ENCODE assay signal across 21 cellular contexts in genomic region chr5:137932800-137933199, GRCh38. TPM values are rescaled to one million over a fixed set of nuclear protein-coding genes. Genes with fewer than 3 reads are reported as not detected.
"Had no signal": no experiment of that assay in that cellular context is flagged by ENCODE, and none has a peak within 500 bp of the region (broad histone marks: within the 10 kb centered on the region; RNA-seq: fewer than 3 reads in every experiment).

No MANE protein-coding gene starts in this region.

- H3K9me3 Mint-ChIP-seq: activated CD4-positive, alpha-beta T cell treated with anti-CD3 and anti-CD28 coated beads, Interleukin-2, amount 10 ng/mL, durations not matched to agents 7 days and 5 days; activated T-cell treated with anti-CD3 and anti-CD28 coated beads, Interleukin-2, amount 50 U/mL, for 72 hours; naive thymus-derived CD8-positive, alpha-beta T cell; stimulated activated memory B cell treated with anti-CD40 and anti-IgM and Interleukin-4, amounts not matched to agents 10 μg/mL and 1 μg/mL and 100 μg/mL, for 72 hours; T-helper 1 cell treated with Interleukin-12 subunit alpha and Interleukin-12 subunit beta and Interleukin-4 antibody, amounts not matched to agents 30 μg/mL and 1 μg/mL, for 36 hours had no signal

- DNase-seq: activated CD4-positive, alpha-beta T cell treated with anti-CD3 and anti-CD28 coated beads, Interleukin-2, amount 10 ng/mL, durations not matched to agents 7 days and 5 days; activated CD8-positive, alpha-beta memory T cell treated with anti-CD3 and anti-CD28 coated beads, Interleukin-2, amount 50 U/mL, for 4 hours; activated effector memory CD4-positive, alpha-beta T cell treated with anti-CD3 and anti-CD28 coated beads, Interleukin-2, amount 50 U/mL, for 16 hours; activated naive CD4-positive, alpha-beta T cell treated with anti-CD3 and anti-CD28 coated beads, Interleukin-2, amount 50 U/mL, for 16 hours; activated T-cell treated with anti-CD3 and anti-CD28 coated beads, Interleukin-2, amount 50 U/mL, for 72 hours; foreskin melanocyte; kidney glomerular epithelial cell; naive thymus-derived CD8-positive, alpha-beta T cell; ovary; spleen; stimulated activated CD4-positive, alpha-beta T cell treated with anti-CD3 and anti-CD28 coated beads, Interleukin-4, amount 100 ng/mL, for 4 hours had no signal

- H3K9me3 ChIP-seq: ascending aorta, ovary, spleen, tibial nerve, vagina had no signal

- H3K27me3 ChIP-seq: ascending aorta, ovary, spleen, tibial nerve, vagina had no signal

- H3K27ac ChIP-seq: vagina had no signal

- H3K4me1 ChIP-seq: spleen, vagina had no signal

- ATAC-seq: activated CD4-positive, CD25-positive, alpha-beta regulatory T cell treated with anti-CD3 and anti-CD28 coated beads, Interleukin-2, amount 50 U/mL, for 24 hours; activated T-cell treated with anti-CD3 and anti-CD28 coated beads, Interleukin-2, amount 50 U/mL, for 72 hours; naive thymus-derived CD8-positive, alpha-beta T cell; stimulated activated memory B cell treated with anti-CD40 and anti-IgM and Interleukin-4, amounts not matched to agents 10 μg/mL and 1 μg/mL and 100 μg/mL, for 72 hours had no signal

- H3K4me3 Mint-ChIP-seq: activated CD4-positive, alpha-beta T cell treated with anti-CD3 and anti-CD28 coated beads, Interleukin-2, amount 10 ng/mL, durations not matched to agents 7 days and 5 days; activated T-cell treated with anti-CD3 and anti-CD28 coated beads, Interleukin-2, amount 50 U/mL, for 72 hours; naive thymus-derived CD8-positive, alpha-beta T cell; stimulated activated memory B cell treated with anti-CD40 and anti-IgM and Interleukin-4, amounts not matched to agents 10 μg/mL and 1 μg/mL and 100 μg/mL, for 72 hours; T-helper 1 cell treated with Interleukin-12 subunit alpha and Interleukin-12 subunit beta and Interleukin-4 antibody, amounts not matched to agents 30 μg/mL and 1 μg/mL, for 36 hours had no signal

- H3K27ac Mint-ChIP-seq: activated CD4-positive, alpha-beta T cell treated with anti-CD3 and anti-CD28 coated beads, Interleukin-2, amount 10 ng/mL, durations not matched to agents 7 days and 5 days; activated T-cell treated with anti-CD3 and anti-CD28 coated beads, Interleukin-2, amount 50 U/mL, for 72 hours; stimulated activated memory B cell treated with anti-CD40 and anti-IgM and Interleukin-4, amounts not matched to agents 10 μg/mL and 1 μg/mL and 100 μg/mL, for 72 hours; T-helper 1 cell treated with Interleukin-12 subunit alpha and Interleukin-12 subunit beta and Interleukin-4 antibody, amounts not matched to agents 30 μg/mL and 1 μg/mL, for 36 hours had no signal

- H3K27me3 Mint-ChIP-seq: activated CD4-positive, alpha-beta T cell treated with anti-CD3 and anti-CD28 coated beads, Interleukin-2, amount 10 ng/mL, durations not matched to agents 7 days and 5 days; naive thymus-derived CD8-positive, alpha-beta T cell; stimulated activated memory B cell treated with anti-CD40 and anti-IgM and Interleukin-4, amounts not matched to agents 10 μg/mL and 1 μg/mL and 100 μg/mL, for 72 hours had no signal

- H3K36me3 ChIP-seq: ovary had no signal

- H3K4me3 ChIP-seq: ascending aorta, ovary, spleen, tibial nerve, vagina had no signal

RNA-seq across cellular contexts. Expression of gene PKD2L2, which starts 43.5 kb away (rescaled TPM):
- total RNA-seq: activated CD4-positive, alpha-beta T cell treated with anti-CD3 and anti-CD28 coated beads, Interleukin-2, amount 10 ng/mL, durations not matched to agents 7 days and 5 days; ascending aorta; cerebellum; dermis microvascular lymphatic vessel endothelial cell; lower leg skin; mucosa of gallbladder; naive thymus-derived CD8-positive, alpha-beta T cell; tibial nerve; vagina had no signal
